In the genomic region with DNA sequence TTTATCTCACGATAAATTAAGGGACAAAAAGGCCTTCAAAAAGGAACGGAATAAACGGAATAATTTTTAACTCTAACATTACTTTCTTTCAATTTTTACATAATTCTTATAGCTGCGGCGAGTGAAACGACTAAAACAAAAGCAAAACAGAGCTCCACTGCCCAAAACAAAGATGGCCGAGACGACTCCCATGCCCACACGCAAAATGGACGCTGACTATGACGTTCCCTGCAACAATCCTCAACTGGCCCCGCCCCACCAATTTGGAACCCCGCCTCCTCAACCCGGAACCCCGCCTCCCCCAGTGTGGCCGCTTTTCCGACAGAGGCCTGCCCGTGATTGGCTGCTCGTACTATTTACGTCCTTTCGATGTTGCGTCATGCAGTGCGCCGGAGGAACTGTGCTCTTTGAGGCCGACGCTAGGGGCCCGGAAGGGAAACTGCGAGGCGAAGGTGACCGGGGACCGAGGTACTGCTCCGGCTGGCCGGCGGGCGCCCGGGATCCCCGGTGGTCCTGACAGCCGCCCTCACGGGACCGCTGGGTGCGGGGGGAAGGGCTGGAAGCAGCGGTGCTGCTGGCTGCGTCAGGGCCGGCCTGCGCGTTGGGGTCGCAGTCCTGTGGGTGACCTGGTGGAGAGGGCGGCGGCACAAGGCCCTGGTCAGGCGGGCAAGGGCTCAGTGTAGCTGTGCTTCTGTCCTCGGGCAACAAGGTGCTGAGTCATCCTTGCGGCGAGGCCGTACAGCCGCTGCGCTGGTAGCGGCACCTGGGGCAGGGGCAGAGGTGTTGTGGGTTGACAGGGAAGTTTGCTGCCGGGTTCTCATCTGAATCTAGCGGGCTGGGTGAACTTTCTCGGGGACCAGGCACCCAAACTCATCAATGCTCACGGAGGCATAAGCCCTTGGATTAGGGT, we compare ENCODE assay signal across 1 cellular context.
TF ChIP-seq lines count a peak whose summit lies in the region.

A gene with protein sequence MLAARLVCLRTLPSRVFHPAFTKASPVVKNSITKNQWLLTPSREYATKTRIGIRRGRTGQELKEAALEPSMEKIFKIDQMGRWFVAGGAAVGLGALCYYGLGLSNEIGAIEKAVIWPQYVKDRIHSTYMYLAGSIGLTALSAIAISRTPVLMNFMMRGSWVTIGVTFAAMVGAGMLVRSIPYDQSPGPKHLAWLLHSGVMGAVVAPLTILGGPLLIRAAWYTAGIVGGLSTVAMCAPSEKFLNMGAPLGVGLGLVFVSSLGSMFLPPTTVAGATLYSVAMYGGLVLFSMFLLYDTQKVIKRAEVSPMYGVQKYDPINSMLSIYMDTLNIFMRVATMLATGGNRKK (plus strand): TSS at position 384 of the 910 bp plus-strand sequence. CDS start 1,992 bp downstream, outside the sequence.

TF ChIP-seq in WTC11, 78 proteins besides CTCF, POLR2A, EP300 and RAD21 (continued from another document):
- TF ChIP-seq, protein P1, sequence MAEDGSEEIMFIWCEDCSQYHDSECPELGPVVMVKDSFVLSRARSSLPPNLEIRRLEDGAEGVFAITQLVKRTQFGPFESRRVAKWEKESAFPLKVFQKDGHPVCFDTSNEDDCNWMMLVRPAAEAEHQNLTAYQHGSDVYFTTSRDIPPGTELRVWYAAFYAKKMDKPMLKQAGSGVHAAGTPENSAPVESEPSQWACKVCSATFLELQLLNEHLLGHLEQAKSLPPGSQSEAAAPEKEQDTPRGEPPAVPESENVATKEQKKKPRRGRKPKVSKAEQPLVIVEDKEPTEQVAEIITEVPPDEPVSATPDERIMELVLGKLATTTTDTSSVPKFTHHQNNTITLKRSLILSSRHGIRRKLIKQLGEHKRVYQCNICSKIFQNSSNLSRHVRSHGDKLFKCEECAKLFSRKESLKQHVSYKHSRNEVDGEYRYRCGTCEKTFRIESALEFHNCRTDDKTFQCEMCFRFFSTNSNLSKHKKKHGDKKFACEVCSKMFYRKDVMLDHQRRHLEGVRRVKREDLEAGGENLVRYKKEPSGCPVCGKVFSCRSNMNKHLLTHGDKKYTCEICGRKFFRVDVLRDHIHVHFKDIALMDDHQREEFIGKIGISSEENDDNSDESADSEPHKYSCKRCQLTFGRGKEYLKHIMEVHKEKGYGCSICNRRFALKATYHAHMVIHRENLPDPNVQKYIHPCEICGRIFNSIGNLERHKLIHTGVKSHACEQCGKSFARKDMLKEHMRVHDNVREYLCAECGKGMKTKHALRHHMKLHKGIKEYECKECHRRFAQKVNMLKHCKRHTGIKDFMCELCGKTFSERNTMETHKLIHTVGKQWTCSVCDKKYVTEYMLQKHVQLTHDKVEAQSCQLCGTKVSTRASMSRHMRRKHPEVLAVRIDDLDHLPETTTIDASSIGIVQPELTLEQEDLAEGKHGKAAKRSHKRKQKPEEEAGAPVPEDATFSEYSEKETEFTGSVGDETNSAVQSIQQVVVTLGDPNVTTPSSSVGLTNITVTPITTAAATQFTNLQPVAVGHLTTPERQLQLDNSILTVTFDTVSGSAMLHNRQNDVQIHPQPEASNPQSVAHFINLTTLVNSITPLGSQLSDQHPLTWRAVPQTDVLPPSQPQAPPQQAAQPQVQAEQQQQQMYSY (CRISPR knock-in tag; IDR thresholded peaks at IDR 0.05) = no peak
- no peak for TF ChIP-seq ZNF317 (CRISPR knock-in tag; IDR thresholded peaks at IDR 0.05; ENCODE audit: borderline replicate concordance, low read depth)
- TF ChIP-seq ZNF671 (CRISPR knock-in tag; IDR thresholded peaks at IDR 0.05) = no peak
- no peak for TF ChIP-seq SOX15 (CRISPR knock-in tag; IDR thresholded peaks at IDR 0.05)
- no peak for TF ChIP-seq KAT7 (CRISPR knock-in tag; IDR thresholded peaks at IDR 0.05; ENCODE audit: borderline replicate concordance)
- peak; percentile 97 for TF ChIP-seq FOXK1 (CRISPR knock-in tag; IDR thresholded peaks at IDR 0.05)
- TF ChIP-seq, protein P2, sequence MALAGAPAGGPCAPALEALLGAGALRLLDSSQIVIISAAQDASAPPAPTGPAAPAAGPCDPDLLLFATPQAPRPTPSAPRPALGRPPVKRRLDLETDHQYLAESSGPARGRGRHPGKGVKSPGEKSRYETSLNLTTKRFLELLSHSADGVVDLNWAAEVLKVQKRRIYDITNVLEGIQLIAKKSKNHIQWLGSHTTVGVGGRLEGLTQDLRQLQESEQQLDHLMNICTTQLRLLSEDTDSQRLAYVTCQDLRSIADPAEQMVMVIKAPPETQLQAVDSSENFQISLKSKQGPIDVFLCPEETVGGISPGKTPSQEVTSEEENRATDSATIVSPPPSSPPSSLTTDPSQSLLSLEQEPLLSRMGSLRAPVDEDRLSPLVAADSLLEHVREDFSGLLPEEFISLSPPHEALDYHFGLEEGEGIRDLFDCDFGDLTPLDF (CRISPR knock-in tag; IDR thresholded peaks at IDR 0.05) = no peak
- TF ChIP-seq, protein P3, sequence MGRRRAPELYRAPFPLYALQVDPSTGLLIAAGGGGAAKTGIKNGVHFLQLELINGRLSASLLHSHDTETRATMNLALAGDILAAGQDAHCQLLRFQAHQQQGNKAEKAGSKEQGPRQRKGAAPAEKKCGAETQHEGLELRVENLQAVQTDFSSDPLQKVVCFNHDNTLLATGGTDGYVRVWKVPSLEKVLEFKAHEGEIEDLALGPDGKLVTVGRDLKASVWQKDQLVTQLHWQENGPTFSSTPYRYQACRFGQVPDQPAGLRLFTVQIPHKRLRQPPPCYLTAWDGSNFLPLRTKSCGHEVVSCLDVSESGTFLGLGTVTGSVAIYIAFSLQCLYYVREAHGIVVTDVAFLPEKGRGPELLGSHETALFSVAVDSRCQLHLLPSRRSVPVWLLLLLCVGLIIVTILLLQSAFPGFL (CRISPR knock-in tag; IDR thresholded peaks at IDR 0.05; ENCODE audit: borderline replicate concordance) = peak; percentile 66; the same call in 1 of the 2 replicates
- no peak for TF ChIP-seq IRF2 (CRISPR knock-in tag; IDR thresholded peaks at IDR 0.05; ENCODE audit: borderline replicate concordance, low read depth)
- TF ChIP-seq, protein P4, sequence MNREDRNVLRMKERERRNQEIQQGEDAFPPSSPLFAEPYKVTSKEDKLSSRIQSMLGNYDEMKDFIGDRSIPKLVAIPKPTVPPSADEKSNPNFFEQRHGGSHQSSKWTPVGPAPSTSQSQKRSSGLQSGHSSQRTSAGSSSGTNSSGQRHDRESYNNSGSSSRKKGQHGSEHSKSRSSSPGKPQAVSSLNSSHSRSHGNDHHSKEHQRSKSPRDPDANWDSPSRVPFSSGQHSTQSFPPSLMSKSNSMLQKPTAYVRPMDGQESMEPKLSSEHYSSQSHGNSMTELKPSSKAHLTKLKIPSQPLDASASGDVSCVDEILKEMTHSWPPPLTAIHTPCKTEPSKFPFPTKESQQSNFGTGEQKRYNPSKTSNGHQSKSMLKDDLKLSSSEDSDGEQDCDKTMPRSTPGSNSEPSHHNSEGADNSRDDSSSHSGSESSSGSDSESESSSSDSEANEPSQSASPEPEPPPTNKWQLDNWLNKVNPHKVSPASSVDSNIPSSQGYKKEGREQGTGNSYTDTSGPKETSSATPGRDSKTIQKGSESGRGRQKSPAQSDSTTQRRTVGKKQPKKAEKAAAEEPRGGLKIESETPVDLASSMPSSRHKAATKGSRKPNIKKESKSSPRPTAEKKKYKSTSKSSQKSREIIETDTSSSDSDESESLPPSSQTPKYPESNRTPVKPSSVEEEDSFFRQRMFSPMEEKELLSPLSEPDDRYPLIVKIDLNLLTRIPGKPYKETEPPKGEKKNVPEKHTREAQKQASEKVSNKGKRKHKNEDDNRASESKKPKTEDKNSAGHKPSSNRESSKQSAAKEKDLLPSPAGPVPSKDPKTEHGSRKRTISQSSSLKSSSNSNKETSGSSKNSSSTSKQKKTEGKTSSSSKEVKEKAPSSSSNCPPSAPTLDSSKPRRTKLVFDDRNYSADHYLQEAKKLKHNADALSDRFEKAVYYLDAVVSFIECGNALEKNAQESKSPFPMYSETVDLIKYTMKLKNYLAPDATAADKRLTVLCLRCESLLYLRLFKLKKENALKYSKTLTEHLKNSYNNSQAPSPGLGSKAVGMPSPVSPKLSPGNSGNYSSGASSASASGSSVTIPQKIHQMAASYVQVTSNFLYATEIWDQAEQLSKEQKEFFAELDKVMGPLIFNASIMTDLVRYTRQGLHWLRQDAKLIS (CRISPR knock-in tag; IDR thresholded peaks at IDR 0.05; ENCODE audit: borderline replicate concordance) = no peak
TF ChIP-seq in WTC11: peak in this region for 20.
